In genomic region chr10:119687192-119688032, GRCh38 we compare ENCODE assay signal across 8 cellular contexts. TPM values are rescaled to one million over a fixed set of nuclear protein-coding genes. Genes with fewer than 3 reads are reported as not detected.
DNase-seq lines count a peak whose midpoint lies in the region; ATAC-seq and TF ChIP-seq lines count a peak whose summit lies in the region.

No MANE protein-coding gene starts in this region.

- TF ChIP-seq CTCF in Calu3 (IDR thresholded peaks at IDR 0.05; ENCODE audit: unreplicated experiment) (no peak), PC-9 (conservative IDR thresholded peaks at IDR 0.05) (no peak), endothelial cell (IDR thresholded peaks at IDR 0.05; ENCODE audit: unreplicated experiment) (no peak), ascending aorta (IDR thresholded peaks at IDR 0.05) (no peak)

- H3K27me3 ChIP-seq in PC-9 (ENCODE audit: insufficient read depth, low read depth) (no peaks in the 10 kb centered on the region), neuronal stem cell (ENCODE audit: control insufficient read depth in 3 of 3, insufficient read depth in 3 of 3, low read depth in 1 of 3, low read length in 3 of 3) (no peaks in the 10 kb centered on the region), ascending aorta (no peaks in the 10 kb centered on the region)

- CTCF ChIA-PET in Calu3 (lab: Charles Lee) = interaction anchor here (1.4 to 2.3 kb wide), 3 partner anchors 38 to 172 kb away, joined by 4 to 12 read pairs (median 7); partner anchors contain the start of gene INPP5F
- CTCF ChIA-PET in PC-9 (lab: Charles Lee) = interaction anchor here (0.6 to 1.2 kb wide), 3 partner anchors 50 to 172 kb away, joined by 4 to 5 read pairs (median 4); no protein-coding TSS in a partner anchor

- H3K9me3 Mint-ChIP-seq in Calu3 (ENCODE audit: low read depth, unreplicated experiment) (no peaks in the 10 kb centered on the region), endothelial cell (ENCODE audit: unreplicated experiment) (no peaks in the 10 kb centered on the region)

- H3K9ac ChIP-seq in neuronal stem cell (ENCODE audit: low read depth, low read length, poor library complexity) = no peak overlapping the region

- H3K79me1 ChIP-seq in neuronal stem cell (ENCODE audit: low read depth, low read length) = no peaks in the 10 kb centered on the region

- H3K9me2 ChIP-seq in PC-9 (ENCODE audit: insufficient read depth) = no peaks in the 10 kb centered on the region

- H2AFZ ChIP-seq in PC-9 (peak overlapping the region; percentile 63), neuronal stem cell (ENCODE audit: low read length) (peak overlapping the region; percentile 89)

- H4K20me1 ChIP-seq in PC-9 (ENCODE audit: insufficient read depth) = no peaks in the 10 kb centered on the region

- H2BK5ac ChIP-seq in neuronal stem cell (ENCODE audit: low read length) = no peak overlapping the region

- intact Hi-C loops in Calu3 (cut with micrococcal nuclease; ENCODE audit: unreplicated experiment) (loop anchor here (5.0 kb wide), 3 partner anchors 50 to 650 kb away; no protein-coding TSS in a partner anchor), PC-9 (cut with micrococcal nuclease; ENCODE audit: unreplicated experiment) (loop anchor here (1.0 to 2.0 kb wide), 4 partner anchors 38 to 171 kb away; no protein-coding TSS in a partner anchor), ascending aorta (cut with DNase I) (loop anchor here (2.0 kb wide), 2 partner anchors 39 to 171 kb away; partner anchors contain the start of gene INPP5F)

- no peaks in the 10 kb centered on the region for H3K27me3 Mint-ChIP-seq in Calu3 (ENCODE audit: unreplicated experiment)
- H3K27me3 Mint-ChIP-seq in endothelial cell (ENCODE audit: unreplicated experiment) = peaks cover 3% of the 10 kb centered on the region

- H3K36me3 ChIP-seq in PC-9 (ENCODE audit: low read depth) = no peaks in the 10 kb centered on the region
- no peaks in the 10 kb centered on the region for H3K36me3 ChIP-seq in neuronal stem cell (replicated peaks in 1 of 2; ENCODE audit: control insufficient read depth in 2 of 2, insufficient read depth in 2 of 2, low read length in 2 of 2)
- H3K36me3 ChIP-seq in ascending aorta = no peaks in the 10 kb centered on the region

- BruUV-seq in Calu3 (replicated peaks; lab: Mats Ljungman, UMichigan) = no TSS peak
- TSS peak; percentile 60 for BruUV-seq in PC-9 (replicated peaks; lab: Mats Ljungman, UMichigan)

- H3K79me2 ChIP-seq in PC-9 (ENCODE audit: low read depth) = no peaks in the 10 kb centered on the region

- ATAC-seq in GM19397 (IDR thresholded peaks at IDR 0.05; ENCODE audit: unreplicated experiment) = no peak

- H3K4me3 ChIP-seq in PC-9 = peak overlapping the region; percentile 50; the same call in 1 of the 2 replicates
- peak overlapping the region in 1 of 2 donors; percentile 54 for H3K4me3 ChIP-seq in neuronal stem cell (ENCODE audit: low read length in 2 of 2)
- no peak overlapping the region for H3K4me3 ChIP-seq in ascending aorta

- no peak overlapping the region for H4K8ac ChIP-seq in neuronal stem cell (ENCODE audit: low read depth, low read length)

- H2BK120ac ChIP-seq in neuronal stem cell (ENCODE audit: low read depth, low read length) = no peak overlapping the region

- peaks cover 30% of the 10 kb centered on the region for H3K4me1 ChIP-seq in PC-9 (replicated peaks; ENCODE audit: insufficient read depth)
- H3K4me1 ChIP-seq in neuronal stem cell (ENCODE audit: control insufficient read depth in 2 of 2, insufficient read depth in 1 of 2, low read depth in 1 of 2, low read length in 2 of 2) = peaks cover 10 to 13% of the 10 kb centered on the region in 2 donors
- peaks cover 3% of the 10 kb centered on the region in 2 donors for H3K4me1 ChIP-seq in ascending aorta

- H3K4ac ChIP-seq in neuronal stem cell (ENCODE audit: low read length) = no peak overlapping the region

- no peak overlapping the region for H3K14ac ChIP-seq in neuronal stem cell (ENCODE audit: low read length)

- no peak overlapping the region for H2AK5ac ChIP-seq in neuronal stem cell (ENCODE audit: low read depth, low read length)

- no peak overlapping the region for H3K23ac ChIP-seq in neuronal stem cell (ENCODE audit: low read depth, low read length, poor library complexity)

- no peak overlapping the region for H4K91ac ChIP-seq in neuronal stem cell (ENCODE audit: low read depth, low read length, poor library complexity)

- H3K36me3 Mint-ChIP-seq in Calu3 (ENCODE audit: insufficient read depth, unreplicated experiment) (peaks cover 10% of the 10 kb centered on the region), endothelial cell (ENCODE audit: low read depth, unreplicated experiment) (peaks cover 6% of the 10 kb centered on the region)

- POLR2A ChIA-PET in PC-9 (lab: Charles Lee; ENCODE audit: unreplicated experiment) = interaction anchor here (0.6 kb wide), 1 partner anchor 162 kb away, joined by 3 read pairs; no protein-coding TSS in a partner anchor

- H3K18ac ChIP-seq in neuronal stem cell (ENCODE audit: low read length) = no peak overlapping the region

- H3F3A ChIP-seq in PC-9 (ENCODE audit: insufficient read depth, low read depth) = peaks cover 37% of the 10 kb centered on the region

- DNase-seq in Calu3 (no peak), PC-9 (no peak), endothelial cell (ENCODE audit: low spot score) (peak; percentile 39), neuronal stem cell (ENCODE audit: low spot score) (peak; percentile 61), NK-92 (lab: John Stamatoyannopoulos, UW; ENCODE audit: unreplicated experiment) (no peak), ascending aorta (ENCODE audit: low spot score in 2 of 2) (no peak), globus pallidus (ENCODE audit: low spot score) (no peak)

- H3K4me2 ChIP-seq in PC-9 (peak overlapping the region; percentile 81), neuronal stem cell (ENCODE audit: insufficient read depth, low read length, poor library complexity, severe bottlenecking) (peak overlapping the region; percentile 78)

- no peak overlapping the region for H2BK12ac ChIP-seq in neuronal stem cell (ENCODE audit: low read length)

- H3K27ac ChIP-seq in PC-9 (peak overlapping the region; percentile 93), neuronal stem cell (replicated peaks; ENCODE audit: low read length) (no peak overlapping the region), ascending aorta (peak overlapping the region in 1 of 2 donors; percentile 10)

- peak overlapping the region; percentile 50 for H3K27ac Mint-ChIP-seq in Calu3 (ENCODE audit: unreplicated experiment)
- H3K27ac Mint-ChIP-seq in endothelial cell (ENCODE audit: unreplicated experiment) = peak overlapping the region; percentile 98

- peaks cover 16% of the 10 kb centered on the region for H3K4me1 Mint-ChIP-seq in Calu3 (ENCODE audit: low read depth, unreplicated experiment)
- peaks cover 28% of the 10 kb centered on the region for H3K4me1 Mint-ChIP-seq in endothelial cell (ENCODE audit: unreplicated experiment)

- H3K9me3 ChIP-seq in PC-9 (ENCODE audit: insufficient read depth, low read depth) (no peaks in the 10 kb centered on the region), neuronal stem cell (replicated peaks in 1 of 2; ENCODE audit: control insufficient read depth in 2 of 2, insufficient read depth in 1 of 2, low read depth in 1 of 2, low read length in 2 of 2) (no peaks in the 10 kb centered on the region), ascending aorta (no peaks in the 10 kb centered on the region)

- no CpG with 5 or more reads among the region's 10 CpGs for WGBS in neuronal stem cell (ENCODE audit: extremely low coverage in 2 of 2, insufficient read length in 2 of 2, insufficient replicate concordance in 1 of 2), 2 donors

- no peak overlapping the region for H2BK15ac ChIP-seq in neuronal stem cell (ENCODE audit: low read length)

- H3K4me3 Mint-ChIP-seq in Calu3 (ENCODE audit: low read depth, unreplicated experiment) = peak overlapping the region; percentile 59
- H3K4me3 Mint-ChIP-seq in endothelial cell (ENCODE audit: unreplicated experiment) = peak overlapping the region; percentile 89

RNA-seq across cellular contexts. Expression of gene BAG3, which starts 36.2 kb away (rescaled TPM):
- total RNA-seq in Calu3 (2022) (29.6 and 35.2 TPM in 2 replicates), PC-9 (2021) (62.7 and 75.7 TPM in 2 replicates), endothelial cell (ENCODE audit: unreplicated experiment) (24.6 TPM), ascending aorta (88.0 TPM)
- polyA plus RNA-seq in neuronal stem cell (2013, experiment 1 of 2) = 12.6 TPM
- 12.7 TPM for polyA plus RNA-seq in neuronal stem cell (2013, experiment 2 of 2)

RNA-seq across cellular contexts. Expression of gene INPP5F, which starts 38.4 kb away (rescaled TPM):
- total RNA-seq in Calu3 (2022) (6.9 and 7.3 TPM in 2 replicates), PC-9 (2021) (11.4 and 12.4 TPM in 2 replicates), endothelial cell (ENCODE audit: unreplicated experiment) (45.7 TPM), ascending aorta (5.1 TPM)
- 92.2 TPM for polyA plus RNA-seq in neuronal stem cell (2013, experiment 1 of 2)
- polyA plus RNA-seq in neuronal stem cell (2013, experiment 2 of 2) = 93.5 TPM

Comparison
In these comparisons a context has a peak if more than half of its experiments do, and no peak if none do; other contexts are left out.
1. DNase-seq: peak in endothelial cell (single experiment) and neuronal stem cell (single experiment); none in Calu3 (single experiment), PC-9 (0 of 2), NK-92 (single experiment), ascending aorta (0 of 2) and globus pallidus (single experiment).